ENCODE assay signal across 8 cellular contexts in genomic region chr7:87038993-87039716, GRCh38. TPM values are rescaled to one million over a fixed set of nuclear protein-coding genes. Genes with fewer than 3 reads are reported as not detected.
DNase-seq lines count a peak whose midpoint lies in the region; ATAC-seq, FAIRE-seq and TF ChIP-seq lines count a peak whose summit lies in the region.

No MANE protein-coding gene starts in this region.

- peaks cover 17% of the 10 kb centered on the region for H4K20me1 ChIP-seq in Karpas-422 (ENCODE audit: insufficient read depth, low read depth, low read length)

- H3K9me3 Mint-ChIP-seq in CD4-positive, alpha-beta T cell: peaks cover 2% of the 10 kb centered on the region
- peaks cover 0 to 22% (median 0%) of the 10 kb centered on the region in 9 donors for H3K9me3 Mint-ChIP-seq in naive thymus-derived CD8-positive, alpha-beta T cell

- H3K4me3 ChIP-seq in Karpas-422 (ENCODE audit: low read length): peak overlapping the region; percentile 81

- H3K36me3 Mint-ChIP-seq in CD4-positive, alpha-beta T cell (ENCODE audit: low read depth): no peaks in the 10 kb centered on the region
- H3K36me3 Mint-ChIP-seq in naive thymus-derived CD8-positive, alpha-beta T cell: peaks cover 0 to 3% (median 2%) of the 10 kb centered on the region in 3 donors

- H3K79me2 ChIP-seq in Karpas-422 (ENCODE audit: low read length): peaks cover 24% of the 10 kb centered on the region

- peaks cover 11% of the 10 kb centered on the region for H3K27me3 Mint-ChIP-seq in CD4-positive, alpha-beta T cell
- H3K27me3 Mint-ChIP-seq in naive thymus-derived CD8-positive, alpha-beta T cell: peaks cover 0 to 12% (median 7%) of the 10 kb centered on the region in 5 donors

- FAIRE-seq in colon (lab: Jason Lieb, UNC): peak; percentile 14

- peak overlapping the region; percentile 80 for H3K4me3 Mint-ChIP-seq in CD4-positive, alpha-beta T cell
- peak overlapping the region; percentile 31 to 89 (median 63) for H3K4me3 Mint-ChIP-seq in naive thymus-derived CD8-positive, alpha-beta T cell

- H3K27ac Mint-ChIP-seq in CD4-positive, alpha-beta T cell: peak overlapping the region; percentile 79
- peak overlapping the region; percentile 31 to 93 (median 82) for H3K27ac Mint-ChIP-seq in naive thymus-derived CD8-positive, alpha-beta T cell

- CTCF ChIA-PET in CD4-positive, alpha-beta T cell (lab: Charles Lee): interaction anchor here (1.3 kb wide), 1 partner anchor 47 kb away, joined by 4 read pairs; no protein-coding TSS in a partner anchor

- H3K9ac ChIP-seq in Karpas-422 (ENCODE audit: low read length): peak overlapping the region; percentile 72

- no peaks in the 10 kb centered on the region for H3K9me2 ChIP-seq in Karpas-422 (replicated peaks; ENCODE audit: insufficient read depth, low read length)

- H2AFZ ChIP-seq in Karpas-422 (ENCODE audit: low read length): peak overlapping the region; percentile 95

- H3K27ac ChIP-seq in CD4-positive, alpha-beta T cell (ENCODE audit: low read depth, low read length): no peak overlapping the region
- peak overlapping the region; percentile 66 for H3K27ac ChIP-seq in Karpas-422 (ENCODE audit: low read length)

- no peaks in the 10 kb centered on the region for H3K4me1 Mint-ChIP-seq in CD4-positive, alpha-beta T cell (ENCODE audit: low read depth)
- peaks cover 0 to 6% (median 0%) of the 10 kb centered on the region in 4 donors for H3K4me1 Mint-ChIP-seq in naive thymus-derived CD8-positive, alpha-beta T cell

- H3K27me3 ChIP-seq in CD4-positive, alpha-beta T cell (ENCODE audit: control insufficient read depth, insufficient read depth, low read length): no peaks in the 10 kb centered on the region
- H3K27me3 ChIP-seq in Karpas-422 (ENCODE audit: low read length): no peaks in the 10 kb centered on the region

- no peaks in the 10 kb centered on the region for H3K9me3 ChIP-seq in CD4-positive, alpha-beta T cell (ENCODE audit: control insufficient read depth, low read length)
- no peaks in the 10 kb centered on the region for H3K9me3 ChIP-seq in Karpas-422 (ENCODE audit: low read length)

- no peak for TF ChIP-seq CTCF in CD4-positive, alpha-beta T cell (IDR thresholded peaks at IDR 0.05)

- intact Hi-C loops in CD4-positive, alpha-beta T cell (cut with DNase I, micrococcal nuclease): no loop called here
- intact Hi-C loops in sciatic nerve (cut with DNase I): no loop called here

- no peaks in the 10 kb centered on the region for H3K36me3 ChIP-seq in Karpas-422 (ENCODE audit: insufficient read depth, low read length)

- peaks cover 10% of the 10 kb centered on the region for H3K4me1 ChIP-seq in Karpas-422 (ENCODE audit: low read length)

- no peak for ATAC-seq in CD4-positive, alpha-beta T cell (ENCODE audit: poor library complexity)
- ATAC-seq in naive thymus-derived CD8-positive, alpha-beta T cell: no peak
- no peak for ATAC-seq in GM18873 (IDR thresholded peaks at IDR 0.05; ENCODE audit: low FRiP score, unreplicated experiment)
- no peak for ATAC-seq in sciatic nerve
- ATAC-seq in GM19452 (IDR thresholded peaks at IDR 0.05; ENCODE audit: unreplicated experiment): no peak
- ATAC-seq in HG02798 (IDR thresholded peaks at IDR 0.05; ENCODE audit: poor library complexity, unreplicated experiment): no peak

- H3K4me2 ChIP-seq in Karpas-422 (ENCODE audit: low read depth, low read length, poor library complexity, severe bottlenecking): peak overlapping the region; percentile 98

- DNase-seq in CD4-positive, alpha-beta T cell: no peak
- DNase-seq in Karpas-422 (peak; percentile 48), sciatic nerve (ENCODE audit: low spot score) (no peak)
- no peak for DNase-seq in naive thymus-derived CD8-positive, alpha-beta T cell

- POLR2A ChIA-PET in CD4-positive, alpha-beta T cell (lab: Charles Lee): interaction anchor here (1.8 kb wide), 1 partner anchor 20 kb away, joined by 4 read pairs; the partner anchor contains the start of gene ELAPOR2
- POLR2A ChIA-PET in naive thymus-derived CD8-positive, alpha-beta T cell (lab: Charles Lee): no interaction called here

RNA-seq across cellular contexts. Expression of gene ELAPOR2, which starts 20.3 kb away (rescaled TPM):
- 1 to 10 TPM; 7.2 to 7.7 TPM for total RNA-seq in CD4-positive, alpha-beta T cell
- 9.7 and 26.9 TPM in 2 replicates for total RNA-seq in Karpas-422 (2014; rRNA removed; shearing (Covaris generic); ENCODE audit: low replicate concordance)
- 1 to 10 TPM; 8.1 to 8.6 TPM for total RNA-seq in naive thymus-derived CD8-positive, alpha-beta T cell
- 1 to 10 TPM in 2 of 3 donors, under 1 TPM in 1; 0.96 to 6.5 (median 4.6) TPM for polyA plus RNA-seq in naive thymus-derived CD8-positive, alpha-beta T cell
- total RNA-seq in sciatic nerve: 18.3 TPM
